In genomic region chr6:71289039-71289801, GRCh38 we compare ENCODE assay signal across 8 cellular contexts. TPM values are rescaled to one million over a fixed set of nuclear protein-coding genes. Genes with fewer than 3 reads are reported as not detected.
DNase-seq lines count a peak whose midpoint lies in the region; ATAC-seq and TF ChIP-seq lines count a peak whose summit lies in the region.

No MANE protein-coding gene starts in this region.

- peak overlapping the region; percentile 63 for H3K4me3 ChIP-seq in HUES48 (ENCODE audit: low read depth, low read length)
- peak overlapping the region; percentile 82 for H3K4me3 ChIP-seq in WERI-Rb-1 (ENCODE audit: low read depth, low read length)
- H3K4me3 ChIP-seq in effector memory CD4-positive, alpha-beta T cell (ENCODE audit: insufficient read depth, low read depth, low read length, poor library complexity, severe bottlenecking): peak overlapping the region; percentile 83
- H3K4me3 ChIP-seq in mesenchymal stem cell (ENCODE audit: insufficient read depth in 1 of 2, low read depth in 1 of 2, low read length in 2 of 2): peak overlapping the region; percentile 84 to 89
- peak overlapping the region; percentile 50 to 85 (median 72) for H3K4me3 ChIP-seq in tibial nerve

- no peak for TF ChIP-seq POLR2A in tibial nerve (IDR thresholded peaks at IDR 0.05)

- no peak overlapping the region for H2BK12ac ChIP-seq in mesenchymal stem cell (ENCODE audit: low read length in 2 of 2)

- no peaks in the 10 kb centered on the region for H3K9me3 ChIP-seq in ES-I3 (ENCODE audit: control insufficient read depth, insufficient read depth, low read length)
- no peaks in the 10 kb centered on the region for H3K9me3 ChIP-seq in HUES48 (ENCODE audit: control insufficient read depth, insufficient read depth, low read length)
- H3K9me3 ChIP-seq in WERI-Rb-1 (ENCODE audit: severe bottlenecking): no peaks in the 10 kb centered on the region
- H3K9me3 ChIP-seq in effector memory CD4-positive, alpha-beta T cell (ENCODE audit: control insufficient read depth, low read length): no peaks in the 10 kb centered on the region
- H3K9me3 ChIP-seq in mesenchymal stem cell (ENCODE audit: control insufficient read depth, low read length): no peaks in the 10 kb centered on the region
- H3K9me3 ChIP-seq in tibial nerve: no peaks in the 10 kb centered on the region

- H3K4me1 ChIP-seq in ES-I3 (ENCODE audit: insufficient read depth, low read length) (peaks cover 24% of the 10 kb centered on the region), HUES48 (ENCODE audit: control insufficient read depth, insufficient read depth, low read length) (peaks cover 20% of the 10 kb centered on the region), mesenchymal stem cell (ENCODE audit: control insufficient read depth, insufficient read depth, low read depth, low read length) (peaks cover 6% of the 10 kb centered on the region), tibial nerve (peaks cover 0 to 67% (median 15%) of the 10 kb centered on the region in 4 donors)
- peaks cover 12% of the 10 kb centered on the region for H3K4me1 ChIP-seq in effector memory CD4-positive, alpha-beta T cell (ENCODE audit: control insufficient read depth, insufficient read depth, low read length, poor library complexity, severe bottlenecking)

- peak overlapping the region in 1 of 2 experiments; percentile 14 for H3K4ac ChIP-seq in mesenchymal stem cell (ENCODE audit: low read depth in 1 of 2, low read length in 2 of 2)

- no peak overlapping the region for H2AFZ ChIP-seq in mesenchymal stem cell (ENCODE audit: low read depth, low read length)

- peak overlapping the region; percentile 75 for H3K9ac ChIP-seq in ES-I3 (ENCODE audit: low read depth, low read length)
- H3K9ac ChIP-seq in HUES48 (ENCODE audit: low read depth, low read length): peak overlapping the region; percentile 50; the same call in 1 of the 2 replicates
- H3K9ac ChIP-seq in mesenchymal stem cell (ENCODE audit: low read length): peak overlapping the region; percentile 85

- peak overlapping the region; percentile 93 for H2BK15ac ChIP-seq in mesenchymal stem cell (ENCODE audit: low read depth, poor library complexity, severe bottlenecking)

- no peak for DNase-seq in WERI-Rb-1
- DNase-seq in effector memory CD4-positive, alpha-beta T cell: no peak
- peak; percentile 54 for DNase-seq in mesenchymal stem cell
- peak in 1 of 2 donors; percentile 15 for DNase-seq in tibial nerve (ENCODE audit: low spot score in 2 of 2)
- no peak for DNase-seq in middle frontal gyrus (ENCODE audit: extremely low spot score, low spot score)

- peak overlapping the region in 1 of 2 experiments; percentile 12 for H3K14ac ChIP-seq in mesenchymal stem cell (ENCODE audit: low read length in 2 of 2)

- TF ChIP-seq CTCF in WERI-Rb-1 (IDR thresholded peaks at IDR 0.05; ENCODE audit: low read depth, low read length) (no peak), tibial nerve (IDR thresholded peaks at IDR 0.05) (no peak)

- peak overlapping the region; percentile 82 for H3K4me2 ChIP-seq in mesenchymal stem cell (ENCODE audit: low read length, poor library complexity, severe bottlenecking)

- peak overlapping the region; percentile 96 for H2BK5ac ChIP-seq in mesenchymal stem cell (ENCODE audit: low read depth, low read length, poor library complexity, severe bottlenecking)

- H3K79me1 ChIP-seq in mesenchymal stem cell (replicated peaks; ENCODE audit: low read length, poor library complexity, severe bottlenecking): no peaks in the 10 kb centered on the region

- peak overlapping the region; percentile 85 for H4K91ac ChIP-seq in mesenchymal stem cell (ENCODE audit: low read length)

- H3K27me3 ChIP-seq in HUES48 (ENCODE audit: control insufficient read depth, insufficient read depth, low read length) (peaks cover 2% of the 10 kb centered on the region; the same call in 1 of the 2 replicates), WERI-Rb-1 (ENCODE audit: insufficient read depth, low read depth, severe bottlenecking) (no peaks in the 10 kb centered on the region), mesenchymal stem cell (ENCODE audit: control insufficient read depth in 1 of 2, insufficient read depth in 1 of 2, low read length in 2 of 2) (no peaks in the 10 kb centered on the region), tibial nerve (no peaks in the 10 kb centered on the region)
- no peaks in the 10 kb centered on the region for H3K27me3 ChIP-seq in effector memory CD4-positive, alpha-beta T cell (replicated peaks; ENCODE audit: control insufficient read depth, insufficient read depth, low read length, poor library complexity, severe bottlenecking)

- H3K36me3 ChIP-seq in ES-I3 (ENCODE audit: insufficient read depth, low read length) (no peaks in the 10 kb centered on the region), HUES48 (ENCODE audit: control insufficient read depth, insufficient read depth, low read length) (peaks cover 6% of the 10 kb centered on the region; the same call in 1 of the 2 replicates), WERI-Rb-1 (peaks cover 11% of the 10 kb centered on the region), mesenchymal stem cell (ENCODE audit: control insufficient read depth in 1 of 2, insufficient read depth in 2 of 2, low read depth in 1 of 2, low read length in 2 of 2) (peaks cover 0 to 5% of the 10 kb centered on the region in 2 experiments), tibial nerve (peaks cover 0 to 5% (median 0%) of the 10 kb centered on the region in 3 donors)
- peaks cover 6% of the 10 kb centered on the region for H3K36me3 ChIP-seq in effector memory CD4-positive, alpha-beta T cell (ENCODE audit: control insufficient read depth, insufficient read depth, low read length)

- H4K8ac ChIP-seq in mesenchymal stem cell (ENCODE audit: low read length): peak overlapping the region; percentile 92

- H3K23ac ChIP-seq in mesenchymal stem cell (ENCODE audit: low read length in 2 of 2): peak overlapping the region; percentile 54 to 77

- 5% methylated on average over 38 of the region's 57 CpGs for WGBS in mesenchymal stem cell
- WGBS in tibial nerve, 2 donors: 4 to 16% methylated on average over 11 to 41 of the region's 57 CpGs

- H3K18ac ChIP-seq in mesenchymal stem cell (ENCODE audit: low read depth in 1 of 2, low read length in 2 of 2): peak overlapping the region; percentile 90 to 97

- peak; percentile 20 for ATAC-seq in GM21447 (IDR thresholded peaks at IDR 0.05; ENCODE audit: unreplicated experiment)

- H2BK120ac ChIP-seq in mesenchymal stem cell (ENCODE audit: low read depth, low read length): peak overlapping the region; percentile 90

- TF ChIP-seq EP300 in tibial nerve (IDR thresholded peaks at IDR 0.05): peak in 1 of 2 donors; percentile 4

- H2AK5ac ChIP-seq in mesenchymal stem cell (ENCODE audit: low read length, severe bottlenecking): no peak overlapping the region

- no peak overlapping the region for H3K27ac ChIP-seq in HUES48 (ENCODE audit: low read depth, low read length)
- H3K27ac ChIP-seq in WERI-Rb-1: peak overlapping the region; percentile 85
- peak overlapping the region; percentile 37 for H3K27ac ChIP-seq in effector memory CD4-positive, alpha-beta T cell (ENCODE audit: insufficient read depth, low read length, poor library complexity, severe bottlenecking)
- H3K27ac ChIP-seq in mesenchymal stem cell (ENCODE audit: low read length, poor library complexity, severe bottlenecking): peak overlapping the region; percentile 76
- peak overlapping the region; percentile 89 to 99 (median 95) for H3K27ac ChIP-seq in tibial nerve

RNA-seq across cellular contexts. Expression of gene OGFRL1, which starts 0.6 kb away (rescaled TPM):
- 34.2 TPM for polyA plus RNA-seq in mesenchymal stem cell (2013, experiment 1 of 2)
- 37.1 TPM for polyA plus RNA-seq in mesenchymal stem cell (2013, experiment 2 of 2)
- total RNA-seq in tibial nerve: 100 to 1,000 TPM in 2 of 4 donors, 10 to 100 TPM in 2; 76.5 to 130 (median 92.2) TPM
